In the genomic region with DNA sequence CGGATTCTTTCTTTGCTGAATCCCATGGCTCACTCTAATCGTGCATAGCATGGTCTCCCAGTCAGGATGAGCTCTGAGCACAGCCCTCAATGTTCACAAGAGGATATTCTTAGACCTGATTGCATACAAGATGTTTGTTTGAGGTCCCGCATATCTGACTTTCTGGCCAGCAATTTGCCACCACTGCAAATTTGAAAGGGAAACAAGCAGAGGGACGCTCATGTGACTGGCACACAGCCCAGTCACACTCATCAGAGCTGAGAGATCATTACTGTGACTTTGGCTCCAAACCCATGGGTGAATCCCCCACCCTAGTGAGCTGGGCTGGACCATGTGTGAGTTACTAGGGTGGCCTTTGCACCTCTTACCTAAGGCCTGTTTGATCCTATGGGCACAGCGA, we compare ENCODE assay signal across 10 cellular contexts. TPM values are rescaled to one million over a fixed set of nuclear protein-coding genes. Genes with fewer than 3 reads are reported as not detected.
A peak's percentile ranks its signal among the peaks of the same experiment; 100 is the strongest.
DNase-seq lines count a peak whose midpoint lies in the region; ATAC-seq lines count a peak whose summit lies in the region.
"Had no signal": no experiment of that assay in that cellular context is flagged by ENCODE, and none has a peak within 500 bp of the region (broad histone marks: within the 10 kb centered on the region; RNA-seq: fewer than 3 reads in every experiment).

No MANE protein-coding gene starts in this region.

- H3K27ac ChIP-seq in SJCRH30 = no peak overlapping the region

- H3K27ac Mint-ChIP-seq in stimulated activated effector memory CD8-positive, alpha-beta T cell treated with anti-CD3 and anti-CD28 coated beads, Interleukin-12 subunit alpha, Interleukin-12 subunit beta, amount 100 ng/mL, for 72 hours = no peak overlapping the region

- no peak for ATAC-seq in HG03354 (IDR thresholded peaks at IDR 0.05; ENCODE audit: poor library complexity, severe bottlenecking, unreplicated experiment)
- ATAC-seq in stimulated activated effector memory CD8-positive, alpha-beta T cell treated with anti-CD3 and anti-CD28 coated beads, Interleukin-12 subunit alpha, Interleukin-12 subunit beta, amount 100 ng/mL, for 72 hours = no peak

- H3K27me3 ChIP-seq in SJCRH30 = peaks cover 3% of the 10 kb centered on the region; the same call in 1 of the 2 replicates

- no peak overlapping the region for H3K4me3 ChIP-seq in SJCRH30

- no peaks in the 10 kb centered on the region for H3K36me3 Mint-ChIP-seq in stimulated activated effector memory CD8-positive, alpha-beta T cell treated with anti-CD3 and anti-CD28 coated beads, Interleukin-12 subunit alpha, Interleukin-12 subunit beta, amount 100 ng/mL, for 72 hours

- H3K9me3 ChIP-seq in SJCRH30 (replicated peaks) = no peaks in the 10 kb centered on the region

- no peaks in the 10 kb centered on the region for H3K4me1 ChIP-seq in SJCRH30

- DNase-seq in CD1c-positive myeloid dendritic cell (ENCODE audit: extremely low spot score) = peak; percentile 61
- peak; percentile 45 for DNase-seq in LHCN-M2 (ENCODE audit: low read depth)
- DNase-seq in dermis blood vessel endothelial cell = peak; percentile 51
- DNase-seq in myocyte (ENCODE audit: low read depth) = peak; percentile 88
- no peak for DNase-seq in stimulated activated effector memory CD8-positive, alpha-beta T cell treated with anti-CD3 and anti-CD28 coated beads, Interleukin-12 subunit alpha, Interleukin-12 subunit beta, amount 100 ng/mL, for 72 hours (ENCODE audit: low spot score in 2 of 2)
- no peak for DNase-seq in stimulated activated CD4-positive, alpha-beta T cell treated with anti-CD3 and anti-CD28 coated beads, Interleukin-4, amount 100 ng/mL, for 4 hours
- DNase-seq in SJCRH30 = no peak
- DNase-seq: activated CD8-positive, alpha-beta memory T cell treated with anti-CD3 and anti-CD28 coated beads for 24 hours; Calu3 had no signal

- no peak overlapping the region for H3K4me3 Mint-ChIP-seq in stimulated activated effector memory CD8-positive, alpha-beta T cell treated with anti-CD3 and anti-CD28 coated beads, Interleukin-12 subunit alpha, Interleukin-12 subunit beta, amount 100 ng/mL, for 72 hours

- H3K9me3 Mint-ChIP-seq in stimulated activated effector memory CD8-positive, alpha-beta T cell treated with anti-CD3 and anti-CD28 coated beads, Interleukin-12 subunit alpha, Interleukin-12 subunit beta, amount 100 ng/mL, for 72 hours = no peaks in the 10 kb centered on the region

- H3K36me3 ChIP-seq in SJCRH30 = no peaks in the 10 kb centered on the region

- H3K4me1 Mint-ChIP-seq in stimulated activated effector memory CD8-positive, alpha-beta T cell treated with anti-CD3 and anti-CD28 coated beads, Interleukin-12 subunit alpha, Interleukin-12 subunit beta, amount 100 ng/mL, for 72 hours = peaks cover 9% of the 10 kb centered on the region

RNA-seq across cellular contexts. Expression of a gene that starts 9.9 kb away (rescaled TPM):
- not detected in 2 replicates for total RNA-seq in LHCN-M2 (2014; rRNA removed)
- not detected for polyA plus RNA-seq in LHCN-M2 (2012)
- not detected in 2 replicates for total RNA-seq in dermis blood vessel endothelial cell
- total RNA-seq in myocyte = not detected in 2 replicates
- polyA plus RNA-seq in myocyte (2012) = not detected
- not detected in 2 replicates for total RNA-seq in SJCRH30 (2014; rRNA removed; shearing (Covaris generic))
- total RNA-seq: Calu3 had no signal

RNA-seq across cellular contexts. Expression of a gene that starts 44.3 kb away (rescaled TPM):
- total RNA-seq in LHCN-M2 (2014; rRNA removed) = not detected in 2 replicates
- not detected for polyA plus RNA-seq in LHCN-M2 (2012)
- not detected in 2 replicates for total RNA-seq in dermis blood vessel endothelial cell
- total RNA-seq in myocyte = not detected in 2 replicates
- not detected for polyA plus RNA-seq in myocyte (2012)
- total RNA-seq in SJCRH30 (2014; rRNA removed; shearing (Covaris generic)) = not detected in 2 replicates
- total RNA-seq: Calu3 had no signal

Comparison
In these comparisons a context has a peak if more than half of its experiments do, and no peak if none do; other contexts are left out.
1. DNase-seq: peak in CD1c-positive myeloid dendritic cell (single experiment), LHCN-M2 (single experiment), dermis blood vessel endothelial cell (single experiment) and myocyte (single experiment); none in stimulated activated effector memory CD8-positive, alpha-beta T cell treated with anti-CD3 and anti-CD28 coated beads, Interleukin-12 subunit alpha, Interleukin-12 subunit beta, amount 100 ng/mL, for 72 hours (0 of 2), stimulated activated CD4-positive, alpha-beta T cell treated with anti-CD3 and anti-CD28 coated beads, Interleukin-4, amount 100 ng/mL, for 4 hours (0 of 2) and SJCRH30 (0 of 2).